Comparison of ENCODE assay signal across 8 cellular contexts in the genomic region with DNA sequence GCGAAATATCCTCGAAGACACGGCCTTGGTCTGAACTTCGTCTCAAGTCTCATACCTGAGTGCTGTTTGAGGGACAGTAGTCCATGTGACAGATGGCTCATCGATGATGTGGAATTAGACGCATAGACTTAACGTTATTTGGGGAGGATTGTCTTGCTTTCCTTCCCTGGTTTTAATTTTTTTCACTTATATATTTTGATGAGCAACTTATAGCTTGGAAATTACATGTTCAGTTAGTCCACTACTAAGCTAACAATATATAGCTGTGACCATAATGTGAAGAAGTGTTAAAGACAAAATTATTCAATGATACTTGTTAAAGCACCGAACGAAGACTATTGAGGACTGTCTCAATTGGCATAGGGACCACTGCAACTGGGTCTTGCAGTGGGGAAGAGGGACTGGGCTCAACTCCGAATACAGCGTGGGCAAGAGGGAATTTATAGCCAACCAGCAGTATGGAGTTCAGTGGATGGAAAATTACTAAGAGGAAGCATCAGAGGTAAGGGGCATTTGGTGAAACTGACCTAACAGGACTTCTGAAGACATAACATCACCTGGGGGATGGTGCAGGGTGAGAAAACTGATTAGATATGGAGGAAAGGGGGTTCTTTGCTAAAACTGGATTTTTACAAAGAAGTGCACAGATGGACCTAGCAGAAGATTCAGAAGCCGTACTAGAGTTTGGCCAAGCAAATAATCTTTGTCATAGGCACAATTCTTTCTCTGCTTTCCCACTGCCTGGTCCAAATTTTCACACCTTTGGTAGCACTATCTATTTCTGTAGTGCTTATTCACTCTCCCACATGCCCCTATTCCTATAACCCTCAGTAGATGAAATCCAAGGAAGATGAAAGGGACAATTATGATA. TPM values are rescaled to one million over a fixed set of nuclear protein-coding genes. Genes with fewer than 3 reads are reported as not detected.
DNase-seq lines count a peak whose midpoint lies in the region; TF ChIP-seq lines count a peak whose summit lies in the region.

No MANE protein-coding gene starts in this region.

- POLR2A ChIA-PET in A673 (lab: Charles Lee; ENCODE audit: low non-redundant PET): no interaction called here

- H3K27ac ChIP-seq in A673 (ENCODE audit: low read depth, low read length, poor library complexity, severe bottlenecking) (peak overlapping the region; percentile 71), GM23248 (peak overlapping the region; percentile 85), subcutaneous abdominal adipose tissue (ENCODE audit: low read depth, low read length) (peak overlapping the region; percentile 95)

- H3K27me3 ChIP-seq in A673 (replicated peaks; ENCODE audit: insufficient read depth, low read depth, low read length, poor library complexity) (no peaks in the 10 kb centered on the region), GM23248 (replicated peaks; ENCODE audit: insufficient read depth) (no peaks in the 10 kb centered on the region), subcutaneous abdominal adipose tissue (ENCODE audit: control insufficient read depth in 5 of 5, insufficient read depth in 4 of 5, low read length in 5 of 5) (no peaks in the 10 kb centered on the region)

- WGBS in GM23248 (ENCODE audit: low coverage in 1 of 2, low lambda C conversion rate in 2 of 2, missing lambda C conversion rate in 2 of 2), 2 experiments: 44 to 45% methylated on average over 12 of the region's 12 CpGs

- no peak for TF ChIP-seq CTCF in A673 (conservative IDR thresholded peaks at IDR 0.05; ENCODE audit: low read depth, low read length)

- H3K4me1 ChIP-seq in A673 (ENCODE audit: insufficient read depth, low read length, poor library complexity, severe bottlenecking): peaks cover 9% of the 10 kb centered on the region
- H3K4me1 ChIP-seq in GM23248 (ENCODE audit: insufficient read depth): peaks cover 12% of the 10 kb centered on the region
- H3K4me1 ChIP-seq in subcutaneous abdominal adipose tissue (ENCODE audit: control insufficient read depth in 5 of 5, insufficient read depth in 5 of 5, low read length in 5 of 5): peaks cover 0 to 31% (median 28%) of the 10 kb centered on the region in 5 donors

- peak overlapping the region; percentile 84 for H3K27ac Mint-ChIP-seq in activated T-helper 2 cell treated with anti-CD3 and anti-CD28 coated beads, Interferon-gamma antibody, Interleukin-2, Interleukin-4, amounts not matched to agents 10 μg/mL and 5 μg/mL and 100 μg/mL, durations not matched to agents 14 hours and 24 hours and 36 hours
- H3K27ac Mint-ChIP-seq in immature natural killer cell: peak overlapping the region; percentile 97 to 99 (median 98)

- H4K20me1 ChIP-seq in GM23248 (ENCODE audit: insufficient read depth): no peaks in the 10 kb centered on the region

- no peaks in the 10 kb centered on the region for H3K9me2 ChIP-seq in GM23248 (ENCODE audit: insufficient read depth)

- in situ Hi-C loops in GM23248 (cut with MboI): loop anchor here (10.0 kb wide), 1 partner anchor 290 kb away; no protein-coding TSS in a partner anchor

- CTCF ChIA-PET in A673 (lab: Charles Lee): interaction anchor here (0.5 to 1.4 kb wide), 4 partner anchors 11 to 291 kb away, joined by 3 to 32 read pairs (median 6); no protein-coding TSS in a partner anchor

- peak overlapping the region; percentile 93 for H3K4me3 Mint-ChIP-seq in activated T-helper 2 cell treated with anti-CD3 and anti-CD28 coated beads, Interferon-gamma antibody, Interleukin-2, Interleukin-4, amounts not matched to agents 10 μg/mL and 5 μg/mL and 100 μg/mL, durations not matched to agents 14 hours and 24 hours and 36 hours (ENCODE audit: low read depth)
- H3K4me3 Mint-ChIP-seq in immature natural killer cell: peak overlapping the region; percentile 91 to 97 (median 94)

- H3K79me2 ChIP-seq in GM23248 (ENCODE audit: insufficient read depth): peaks cover 33% of the 10 kb centered on the region

- H3K4me2 ChIP-seq in GM23248 (ENCODE audit: unreplicated experiment): peak overlapping the region; percentile 77

- H3K27me3 Mint-ChIP-seq in activated T-helper 2 cell treated with anti-CD3 and anti-CD28 coated beads, Interferon-gamma antibody, Interleukin-2, Interleukin-4, amounts not matched to agents 10 μg/mL and 5 μg/mL and 100 μg/mL, durations not matched to agents 14 hours and 24 hours and 36 hours (ENCODE audit: low read depth): no peaks in the 10 kb centered on the region
- peaks cover 2 to 5% (median 3%) of the 10 kb centered on the region in 3 donors for H3K27me3 Mint-ChIP-seq in immature natural killer cell (ENCODE audit: low read depth in 3 of 3)

- H3F3A ChIP-seq in GM23248 (ENCODE audit: insufficient read depth): peaks cover 19% of the 10 kb centered on the region

- H3K9ac ChIP-seq in GM23248 (peak overlapping the region; percentile 82), subcutaneous abdominal adipose tissue (ENCODE audit: low read length in 5 of 5) (peak overlapping the region; percentile 80 to 93 (median 83))

- DNase-seq in A673 (ENCODE audit: low spot score): no peak
- DNase-seq in GM23248: peak; percentile 7
- DNase-seq in activated T-helper 2 cell treated with anti-CD3 and anti-CD28 coated beads, Interferon-gamma antibody, Interleukin-2, Interleukin-4, amounts not matched to agents 10 μg/mL and 5 μg/mL and 100 μg/mL, durations not matched to agents 14 hours and 24 hours and 36 hours (ENCODE audit: low spot score): no peak
- DNase-seq in immature natural killer cell: peak in 1 of 3 donors; percentile 10
- DNase-seq in GM19238 (ENCODE audit: insufficient read length, low spot score): no peak
- DNase-seq in AG08396 (ENCODE audit: low spot score): no peak
- no peak for DNase-seq in COLO829 (ENCODE audit: low spot score)

- no TSS peak for BruUV-seq in A673 (replicated peaks; lab: Mats Ljungman, UMichigan)

- intact Hi-C loops in A673 (cut with micrococcal nuclease; ENCODE audit: unreplicated experiment): loop anchor here (1.0 to 10.0 kb wide), 6 partner anchors 78 to 690 kb away; a partner anchor contains a TSS
- intact Hi-C loops in activated T-helper 2 cell treated with anti-CD3 and anti-CD28 coated beads, Interferon-gamma antibody, Interleukin-2, Interleukin-4, amounts not matched to agents 10 μg/mL and 5 μg/mL and 100 μg/mL, durations not matched to agents 14 hours and 24 hours and 36 hours (cut with micrococcal nuclease): loop anchor here (1.0 to 10.0 kb wide), 10 partner anchors 7 to 687 kb away; a partner anchor contains a TSS

- H3K9me3 Mint-ChIP-seq in activated T-helper 2 cell treated with anti-CD3 and anti-CD28 coated beads, Interferon-gamma antibody, Interleukin-2, Interleukin-4, amounts not matched to agents 10 μg/mL and 5 μg/mL and 100 μg/mL, durations not matched to agents 14 hours and 24 hours and 36 hours: no peaks in the 10 kb centered on the region
- no peaks in the 10 kb centered on the region for H3K9me3 Mint-ChIP-seq in immature natural killer cell

- H3K36me3 ChIP-seq in A673 (ENCODE audit: insufficient read depth, low read length, poor library complexity, severe bottlenecking) (no peaks in the 10 kb centered on the region), GM23248 (ENCODE audit: low read depth) (no peaks in the 10 kb centered on the region), subcutaneous abdominal adipose tissue (ENCODE audit: control insufficient read depth in 5 of 5, insufficient read depth in 5 of 5, low read length in 5 of 5) (no peaks in the 10 kb centered on the region)

- H3K4me3 ChIP-seq in A673 (ENCODE audit: low read depth, low read length, poor library complexity, severe bottlenecking) (peak overlapping the region; percentile 92), GM23248 (peak overlapping the region; percentile 91), subcutaneous abdominal adipose tissue (ENCODE audit: low read depth in 1 of 5, low read length in 5 of 5) (peak overlapping the region; percentile 79 to 95 (median 94))

- H3K9me3 ChIP-seq in A673 (ENCODE audit: low read depth, low read length, poor library complexity, severe bottlenecking) (no peaks in the 10 kb centered on the region), GM23248 (ENCODE audit: low read depth) (no peaks in the 10 kb centered on the region), subcutaneous abdominal adipose tissue (ENCODE audit: control insufficient read depth in 5 of 5, low read length in 5 of 5) (no peaks in the 10 kb centered on the region)

- peaks cover 15% of the 10 kb centered on the region for H3K36me3 Mint-ChIP-seq in activated T-helper 2 cell treated with anti-CD3 and anti-CD28 coated beads, Interferon-gamma antibody, Interleukin-2, Interleukin-4, amounts not matched to agents 10 μg/mL and 5 μg/mL and 100 μg/mL, durations not matched to agents 14 hours and 24 hours and 36 hours (ENCODE audit: low read depth)
- H3K36me3 Mint-ChIP-seq in immature natural killer cell: peaks cover 0 to 8% (median 0%) of the 10 kb centered on the region in 3 donors

- H3K4me1 Mint-ChIP-seq in activated T-helper 2 cell treated with anti-CD3 and anti-CD28 coated beads, Interferon-gamma antibody, Interleukin-2, Interleukin-4, amounts not matched to agents 10 μg/mL and 5 μg/mL and 100 μg/mL, durations not matched to agents 14 hours and 24 hours and 36 hours (ENCODE audit: low read depth): peaks cover 51% of the 10 kb centered on the region
- H3K4me1 Mint-ChIP-seq in immature natural killer cell: peaks cover 41 to 55% of the 10 kb centered on the region in 2 donors

- peak overlapping the region; percentile 92 for H2AFZ ChIP-seq in GM23248

RNA-seq across cellular contexts. Expression of a gene that starts 0.9 kb away (rescaled TPM):
- total RNA-seq in A673 (2021): 51.1 and 53.5 TPM in 2 replicates
- total RNA-seq in GM23248 (2014; rRNA removed; shearing (Covaris generic)): 51.8 and 103 TPM in 2 replicates
- polyA plus RNA-seq in GM23248 (2016; fragmentation: Nextera tagmentation; extraction: Ambion mirVana) (55.8 and 58.4 TPM in 2 replicates), immature natural killer cell (100 to 1,000 TPM in 1 of 3 donors, 10 to 100 TPM in 2; 76.1 to 109 (median 78.1) TPM)
- total RNA-seq in activated T-helper 2 cell treated with anti-CD3 and anti-CD28 coated beads, Interferon-gamma antibody, Interleukin-2, Interleukin-4, amounts not matched to agents 10 μg/mL and 5 μg/mL and 100 μg/mL, durations not matched to agents 14 hours and 24 hours and 36 hours: 46.7 and 51.5 TPM in 2 replicates

RNA-seq across cellular contexts. Expression of a gene that starts 7.3 kb away (rescaled TPM):
- total RNA-seq in A673 (2021): 49.0 and 49.6 TPM in 2 replicates
- 47.7 and 55.0 TPM in 2 replicates for total RNA-seq in GM23248 (2014; rRNA removed; shearing (Covaris generic))
- polyA plus RNA-seq in GM23248 (2016; fragmentation: Nextera tagmentation; extraction: Ambion mirVana): 46.3 and 49.6 TPM in 2 replicates
- total RNA-seq in activated T-helper 2 cell treated with anti-CD3 and anti-CD28 coated beads, Interferon-gamma antibody, Interleukin-2, Interleukin-4, amounts not matched to agents 10 μg/mL and 5 μg/mL and 100 μg/mL, durations not matched to agents 14 hours and 24 hours and 36 hours: 33.8 and 35.9 TPM in 2 replicates
- 10 to 100 TPM; 12.5 to 20.2 (median 18.8) TPM for polyA plus RNA-seq in immature natural killer cell
